In the genomic region with DNA sequence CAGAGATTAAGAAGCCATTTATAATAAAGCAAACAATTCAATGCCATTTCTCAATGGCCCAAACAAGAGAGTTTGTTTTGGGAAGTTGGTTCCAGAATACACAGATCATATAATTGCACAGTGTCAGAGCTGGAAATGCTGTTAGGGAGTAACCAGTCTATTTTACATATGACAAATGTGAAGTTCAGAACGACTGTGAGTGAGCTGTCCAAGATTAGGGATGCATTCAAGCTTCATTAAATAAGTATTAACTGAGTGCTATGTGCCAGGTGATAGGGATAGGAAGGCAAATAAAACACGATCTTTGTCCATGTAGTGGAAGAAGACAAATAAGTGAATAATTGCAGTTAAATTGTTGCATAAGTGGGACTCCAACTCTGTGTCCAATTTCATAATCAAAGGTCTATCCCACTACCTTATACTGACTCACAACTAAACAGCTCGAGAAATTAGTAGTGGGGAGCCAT, we compare ENCODE assay signal across 17 cellular contexts. TPM values are rescaled to one million over a fixed set of nuclear protein-coding genes. Genes with fewer than 3 reads are reported as not detected.
A peak's percentile ranks its signal among the peaks of the same experiment; 100 is the strongest.
DNase-seq lines count a peak whose midpoint lies in the region; ATAC-seq, FAIRE-seq and TF ChIP-seq lines count a peak whose summit lies in the region.
"Had no signal": no experiment of that assay in that cellular context is flagged by ENCODE, and none has a peak within 500 bp of the region (broad histone marks: within the 10 kb centered on the region; RNA-seq: fewer than 3 reads in every experiment).

No MANE protein-coding gene starts in this region.

- no peak for TF ChIP-seq CTCF in chondrocyte (IDR thresholded peaks at IDR 0.05)
- no peak for TF ChIP-seq CTCF in HepG2 (CRISPR knock-in tag; IDR thresholded peaks at IDR 0.05)

- FAIRE-seq in HepG2 (lab: Jason Lieb, UNC): no peak

- peak; percentile 17 for DNase-seq in DMS79 (lab: John Stamatoyannopoulos, UW)
- peak in 2 of 3 experiments; percentile 13 to 71 for DNase-seq in NCI-H1417 (lab: John Stamatoyannopoulos, UW)
- DNase-seq in chondrocyte (ENCODE audit: low spot score): no peak
- no peak for DNase-seq in HepG2 (ENCODE audit: low spot score)
- no peak for DNase-seq in activated T-helper 1 cell treated with anti-CD3 and anti-CD28 coated beads, Interleukin-12 subunit alpha, Interleukin-12 subunit beta, Interleukin-2, Interleukin-4 antibody, amounts not matched to agents 30 ng/mL and 10 ng/mL and 1 ng/mL, durations not matched to agents 14 hours and 24 hours and 36 hours (ENCODE audit: low spot score)
- DNase-seq in HK-2 (ENCODE audit: unreplicated experiment): no peak
- DNase-seq in naive thymus-derived CD8-positive, alpha-beta T cell: no peak
- no peak for DNase-seq in activated CD4-positive, alpha-beta T cell treated with anti-CD3 and anti-CD28 coated beads, Interleukin-2, amount 10 ng/mL, durations not matched to agents 7 days and 5 days
- DNase-seq: aorta, DMS 273 treated with DMSO at 0.1 percent for 48 hours, hippocampal formation, SIG-M5, T-helper 17 cell, thyroid gland had no signal

- in situ Hi-C loops in HepG2 (cut with HindIII; ENCODE audit: extremely low pct_ligation_motif_present, low pct_unique_long_range_greater_than_20kb): no loop called here

- peaks cover 24% of the 10 kb centered on the region for H3K4me1 Mint-ChIP-seq in chondrocyte (ENCODE audit: low read depth)
- H3K4me1 Mint-ChIP-seq in activated T-helper 1 cell treated with anti-CD3 and anti-CD28 coated beads, Interleukin-12 subunit alpha, Interleukin-12 subunit beta, Interleukin-2, Interleukin-4 antibody, amounts not matched to agents 30 ng/mL and 10 ng/mL and 1 ng/mL, durations not matched to agents 14 hours and 24 hours and 36 hours (ENCODE audit: low read depth): no peaks in the 10 kb centered on the region
- H3K4me1 Mint-ChIP-seq in naive thymus-derived CD8-positive, alpha-beta T cell: no peaks in the 10 kb centered on the region
- H3K4me1 Mint-ChIP-seq in activated CD4-positive, alpha-beta T cell treated with anti-CD3 and anti-CD28 coated beads, Interleukin-2, amount 10 ng/mL, durations not matched to agents 7 days and 5 days: no peaks in the 10 kb centered on the region
- H3K4me1 Mint-ChIP-seq: T-helper 17 cell had no signal

- ATAC-seq in HepG2: no peak
- no peak for ATAC-seq in naive thymus-derived CD8-positive, alpha-beta T cell
- ATAC-seq: HCT116, T-helper 17 cell had no signal

- BruUV-seq in HepG2 (replicated peaks; lab: Mats Ljungman, UMichigan): no TSS peak

- H3K4me2 ChIP-seq in HepG2 (ENCODE audit: low read depth, low read length): no peak overlapping the region
- H3K4me2 ChIP-seq: BLaER1 had no signal

- TF ChIP-seq POLR2A in HepG2 (IDR thresholded peaks at IDR 0.05; ENCODE audit: insufficient read depth in 1 of 2, low read depth in 2 of 2, low read length in 2 of 2): no peak

- H3K4me3 ChIP-seq in HepG2 (replicated peaks in 1 of 3; ENCODE audit: insufficient read depth in 1 of 3, low read depth in 2 of 3, low read length in 3 of 3): no peak overlapping the region
- H3K4me3 ChIP-seq: BLaER1, coronary artery, thyroid gland had no signal

- H3K27me3 ChIP-seq in HepG2 (ENCODE audit: control insufficient read depth in 1 of 2, insufficient read depth in 2 of 2, low read length in 2 of 2): no peaks in the 10 kb centered on the region
- H3K27me3 ChIP-seq: BLaER1, thyroid gland had no signal

- no peaks in the 10 kb centered on the region for H3K27me3 Mint-ChIP-seq in chondrocyte (ENCODE audit: low read depth)
- peaks cover 7% of the 10 kb centered on the region for H3K27me3 Mint-ChIP-seq in activated T-helper 1 cell treated with anti-CD3 and anti-CD28 coated beads, Interleukin-12 subunit alpha, Interleukin-12 subunit beta, Interleukin-2, Interleukin-4 antibody, amounts not matched to agents 30 ng/mL and 10 ng/mL and 1 ng/mL, durations not matched to agents 14 hours and 24 hours and 36 hours (ENCODE audit: insufficient read depth)
- H3K27me3 Mint-ChIP-seq in naive thymus-derived CD8-positive, alpha-beta T cell: peaks cover 0 to 3% (median 0%) of the 10 kb centered on the region in 5 donors
- peaks cover 5% of the 10 kb centered on the region for H3K27me3 Mint-ChIP-seq in activated CD4-positive, alpha-beta T cell treated with anti-CD3 and anti-CD28 coated beads, Interleukin-2, amount 10 ng/mL, durations not matched to agents 7 days and 5 days

- CTCF ChIA-PET in HepG2 (lab: Yijun Ruan, JAX; ENCODE audit: low intra/inter-chr PET ratio, low total read pairs): no interaction called here
- CTCF ChIA-PET in activated CD4-positive, alpha-beta T cell treated with anti-CD3 and anti-CD28 coated beads, Interleukin-2, amount 10 ng/mL, durations not matched to agents 7 days and 5 days (lab: Charles Lee): no interaction called here

- no peak overlapping the region for H3K27ac ChIP-seq in HepG2 (ENCODE audit: extremely low read length, insufficient read depth, low read length)
- H3K27ac ChIP-seq: BLaER1, coronary artery, thyroid gland had no signal

- H3K36me3 ChIP-seq in HepG2 (replicated peaks in 1 of 2; ENCODE audit: control insufficient read depth in 1 of 2, insufficient read depth in 2 of 2, low read length in 2 of 2): no peaks in the 10 kb centered on the region
- H3K36me3 ChIP-seq: BLaER1, thyroid gland had no signal

- peak overlapping the region; percentile 52 for H3K27ac Mint-ChIP-seq in chondrocyte (ENCODE audit: unreplicated experiment)
- H3K27ac Mint-ChIP-seq in activated T-helper 1 cell treated with anti-CD3 and anti-CD28 coated beads, Interleukin-12 subunit alpha, Interleukin-12 subunit beta, Interleukin-2, Interleukin-4 antibody, amounts not matched to agents 30 ng/mL and 10 ng/mL and 1 ng/mL, durations not matched to agents 14 hours and 24 hours and 36 hours: no peak overlapping the region
- no peak overlapping the region for H3K27ac Mint-ChIP-seq in naive thymus-derived CD8-positive, alpha-beta T cell
- H3K27ac Mint-ChIP-seq in activated CD4-positive, alpha-beta T cell treated with anti-CD3 and anti-CD28 coated beads, Interleukin-2, amount 10 ng/mL, durations not matched to agents 7 days and 5 days: no peak overlapping the region
- H3K27ac Mint-ChIP-seq: T-helper 17 cell had no signal

- WGBS in HepG2 (ENCODE audit: low lambda C conversion rate): 1% methylated on average over 3 of the region's 3 CpGs

- POLR2A ChIA-PET in HepG2 (lab: Yijun Ruan, JAX): interaction anchor here (1.1 kb wide), 1 partner anchor 35 kb away, joined by 3 read pairs; no protein-coding TSS in a partner anchor
- POLR2A ChIA-PET in naive thymus-derived CD8-positive, alpha-beta T cell (lab: Charles Lee): no interaction called here
- POLR2A ChIA-PET in activated CD4-positive, alpha-beta T cell treated with anti-CD3 and anti-CD28 coated beads, Interleukin-2, amount 10 ng/mL, durations not matched to agents 7 days and 5 days (lab: Charles Lee): interaction anchor here (0.6 kb wide), 1 partner anchor 26 kb away, joined by 3 read pairs; no protein-coding TSS in a partner anchor

- no peaks in the 10 kb centered on the region for H3K36me3 Mint-ChIP-seq in chondrocyte (ENCODE audit: low read depth)
- H3K36me3 Mint-ChIP-seq in activated T-helper 1 cell treated with anti-CD3 and anti-CD28 coated beads, Interleukin-12 subunit alpha, Interleukin-12 subunit beta, Interleukin-2, Interleukin-4 antibody, amounts not matched to agents 30 ng/mL and 10 ng/mL and 1 ng/mL, durations not matched to agents 14 hours and 24 hours and 36 hours (ENCODE audit: low read depth): no peaks in the 10 kb centered on the region
- H3K36me3 Mint-ChIP-seq in naive thymus-derived CD8-positive, alpha-beta T cell: no peaks in the 10 kb centered on the region
- H3K36me3 Mint-ChIP-seq in activated CD4-positive, alpha-beta T cell treated with anti-CD3 and anti-CD28 coated beads, Interleukin-2, amount 10 ng/mL, durations not matched to agents 7 days and 5 days (ENCODE audit: low read depth): no peaks in the 10 kb centered on the region

- H3K4me3 Mint-ChIP-seq in chondrocyte (ENCODE audit: unreplicated experiment): no peak overlapping the region
- no peak overlapping the region for H3K4me3 Mint-ChIP-seq in activated T-helper 1 cell treated with anti-CD3 and anti-CD28 coated beads, Interleukin-12 subunit alpha, Interleukin-12 subunit beta, Interleukin-2, Interleukin-4 antibody, amounts not matched to agents 30 ng/mL and 10 ng/mL and 1 ng/mL, durations not matched to agents 14 hours and 24 hours and 36 hours
- H3K4me3 Mint-ChIP-seq in naive thymus-derived CD8-positive, alpha-beta T cell: no peak overlapping the region
- no peak overlapping the region for H3K4me3 Mint-ChIP-seq in activated CD4-positive, alpha-beta T cell treated with anti-CD3 and anti-CD28 coated beads, Interleukin-2, amount 10 ng/mL, durations not matched to agents 7 days and 5 days
- H3K4me3 Mint-ChIP-seq: T-helper 17 cell had no signal

- H4K20me1 ChIP-seq in HepG2 (ENCODE audit: insufficient read depth, low read length): no peaks in the 10 kb centered on the region
- H4K20me1 ChIP-seq: BLaER1 had no signal

- H3K9ac ChIP-seq in HepG2 (ENCODE audit: insufficient read depth, low read depth, low read length): no peak overlapping the region
- H3K9ac ChIP-seq: BLaER1 had no signal

- no peaks in the 10 kb centered on the region for H3K9me3 ChIP-seq in HepG2 (ENCODE audit: low read length)
- H3K9me3 ChIP-seq: BLaER1, thyroid gland had no signal

- H2AFZ ChIP-seq in HepG2 (ENCODE audit: low read length): no peak overlapping the region

- no peak for TF ChIP-seq RAD21 in HepG2 (CRISPR knock-in tag; IDR thresholded peaks at IDR 0.05)

- H3K4me1 ChIP-seq in HepG2 (ENCODE audit: insufficient read depth, low read length): peaks cover 12% of the 10 kb centered on the region
- H3K4me1 ChIP-seq: BLaER1, thyroid gland had no signal

- H3K9me3 Mint-ChIP-seq in chondrocyte (ENCODE audit: low read depth): no peaks in the 10 kb centered on the region
- peaks cover 5% of the 10 kb centered on the region for H3K9me3 Mint-ChIP-seq in activated T-helper 1 cell treated with anti-CD3 and anti-CD28 coated beads, Interleukin-12 subunit alpha, Interleukin-12 subunit beta, Interleukin-2, Interleukin-4 antibody, amounts not matched to agents 30 ng/mL and 10 ng/mL and 1 ng/mL, durations not matched to agents 14 hours and 24 hours and 36 hours
- no peaks in the 10 kb centered on the region for H3K9me3 Mint-ChIP-seq in naive thymus-derived CD8-positive, alpha-beta T cell
- peaks cover 2% of the 10 kb centered on the region for H3K9me3 Mint-ChIP-seq in activated CD4-positive, alpha-beta T cell treated with anti-CD3 and anti-CD28 coated beads, Interleukin-2, amount 10 ng/mL, durations not matched to agents 7 days and 5 days

- intact Hi-C loops in HepG2 (cut with micrococcal nuclease; ENCODE audit: unreplicated experiment): no loop called here
- intact Hi-C loops in activated T-helper 1 cell treated with anti-CD3 and anti-CD28 coated beads, Interleukin-12 subunit alpha, Interleukin-12 subunit beta, Interleukin-2, Interleukin-4 antibody, amounts not matched to agents 30 ng/mL and 10 ng/mL and 1 ng/mL, durations not matched to agents 14 hours and 24 hours and 36 hours (cut with micrococcal nuclease): no loop called here

- TF ChIP-seq EP300 in HepG2 (IDR thresholded peaks at IDR 0.05; ENCODE audit: low read depth in 2 of 2, low read length in 2 of 2): no peak
- no peak for TF ChIP-seq EP300 in HepG2 (CRISPR knock-in tag; IDR thresholded peaks at IDR 0.05; ENCODE audit: borderline replicate concordance)

- H3K79me2 ChIP-seq in HepG2 (ENCODE audit: insufficient read depth, low read length): no peaks in the 10 kb centered on the region

RNA-seq across cellular contexts. Expression of gene PICALM, which starts 33.1 kb away (rescaled TPM):
- total RNA-seq in chondrocyte (319 to 358 TPM (median 328 TPM) in 3 replicates), HepG2 (2016; rRNA removed; fragmentation: Illumina TruSeq; extraction: Trizol) (97.6 and 122 TPM in 2 replicates)
- 185 and 210 TPM in 2 replicates for total RNA-seq in HepG2 (2016; cell fraction: cytosol; rRNA removed; fragmentation: Illumina TruSeq; extraction: Trizol; ENCODE audit: low read depth)
- total RNA-seq in HepG2 (2016; cell fraction: insoluble cytoplasmic fraction; rRNA removed; fragmentation: Illumina TruSeq; extraction: Trizol): 99.5 and 114 TPM in 2 replicates
- 78.0 and 99.1 TPM in 2 replicates for total RNA-seq in HepG2 (2016; cell fraction: membrane; rRNA removed; fragmentation: Illumina TruSeq; extraction: Trizol)
- 105 and 121 TPM in 2 replicates for total RNA-seq in HepG2 (2016; cell fraction: nucleus; rRNA removed; fragmentation: Illumina TruSeq; extraction: Trizol)
- polyA plus RNA-seq in HepG2 (2011; rRNA removed): 148 and 154 TPM in 2 replicates
- 71.2 and 106 TPM in 2 replicates for polyA plus RNA-seq in HepG2 (2011; cell fraction: cytosol; rRNA removed)
- 84.2 and 123 TPM in 2 replicates for polyA plus RNA-seq in HepG2 (2011; cell fraction: nucleus; rRNA removed)
- polyA plus RNA-seq in HepG2 (2012): 83.5 and 95.3 TPM in 2 replicates
- 4.3 and 4.7 TPM in 2 replicates for polyA plus RNA-seq in HepG2 (2016; cell fraction: cytosol; fragmentation: Illumina TruSeq; extraction: Trizol; ENCODE audit: low read depth)
- polyA plus RNA-seq in HepG2 (2016; cell fraction: insoluble cytoplasmic fraction; fragmentation: Illumina TruSeq; extraction: Trizol; ENCODE audit: low read depth): 105 and 110 TPM in 2 replicates
- polyA plus RNA-seq in HepG2 (2016; cell fraction: membrane; fragmentation: Illumina TruSeq; extraction: Trizol; ENCODE audit: low read depth): 15.5 and 17.4 TPM in 2 replicates
- 70.7 and 87.4 TPM in 2 replicates for polyA plus RNA-seq in HepG2 (2016; cell fraction: nucleus; fragmentation: Illumina TruSeq; extraction: Trizol; ENCODE audit: insufficient read depth, low read depth)
- polyA minus RNA-seq in HepG2 (2011; rRNA and poly(A)+ RNA removed; ENCODE audit: low replicate concordance): 247 and 783 TPM in 2 replicates
- 130 and 147 TPM in 2 replicates for polyA minus RNA-seq in HepG2 (2011; cell fraction: cytosol; rRNA and poly(A)+ RNA removed)
- 306 and 365 TPM in 2 replicates for polyA minus RNA-seq in HepG2 (2011; cell fraction: nucleus; rRNA and poly(A)+ RNA removed)
- total RNA-seq in activated T-helper 1 cell treated with anti-CD3 and anti-CD28 coated beads, Interleukin-12 subunit alpha, Interleukin-12 subunit beta, Interleukin-2, Interleukin-4 antibody, amounts not matched to agents 30 ng/mL and 10 ng/mL and 1 ng/mL, durations not matched to agents 14 hours and 24 hours and 36 hours: 174 and 177 TPM in 2 replicates
- 100 to 1,000 TPM; 104 to 112 TPM for total RNA-seq in naive thymus-derived CD8-positive, alpha-beta T cell
- 10 to 100 TPM; 10.4 to 12.0 (median 11.8) TPM for polyA plus RNA-seq in naive thymus-derived CD8-positive, alpha-beta T cell
- 100 to 1,000 TPM in 1 of 2 experiments, 10 to 100 TPM in 1; 89.4 to 140 TPM for total RNA-seq in activated CD4-positive, alpha-beta T cell treated with anti-CD3 and anti-CD28 coated beads, Interleukin-2, amount 10 ng/mL, durations not matched to agents 7 days and 5 days

Comparison
In these comparisons a context has a peak if more than half of its experiments do, and no peak if none do; other contexts are left out.
1. DNase-seq: peak in DMS79 (single experiment) and NCI-H1417 (2 of 3); none in chondrocyte (single experiment), HepG2 (single experiment), activated T-helper 1 cell treated with anti-CD3 and anti-CD28 coated beads, Interleukin-12 subunit alpha, Interleukin-12 subunit beta, Interleukin-2, Interleukin-4 antibody, amounts not matched to agents 30 ng/mL and 10 ng/mL and 1 ng/mL, durations not matched to agents 14 hours and 24 hours and 36 hours (single experiment), HK-2 (single experiment), naive thymus-derived CD8-positive, alpha-beta T cell (0 of 10) and activated CD4-positive, alpha-beta T cell treated with anti-CD3 and anti-CD28 coated beads, Interleukin-2, amount 10 ng/mL, durations not matched to agents 7 days and 5 days (single experiment).